In genomic region chr7:50953820-50954219, GRCh38 we compare ENCODE assay signal across 11 cellular contexts.
DNase-seq lines count a peak whose midpoint lies in the region; ATAC-seq and FAIRE-seq lines count a peak whose summit lies in the region.
"Had no signal": no experiment of that assay in that cellular context is flagged by ENCODE, and none has a peak within 500 bp of the region (broad histone marks: within the 10 kb centered on the region; RNA-seq: fewer than 3 reads in every experiment).

No MANE protein-coding gene starts in this region.

- DNase-seq in NK-92 treated with Interleukin-12 subunit alpha and Interleukin-12 subunit beta, amount 100 ng/mL, for 24 hours (lab: John Stamatoyannopoulos, UW) = peak; percentile 21
- DNase-seq in NK-92 (lab: John Stamatoyannopoulos, UW; ENCODE audit: unreplicated experiment) (no peak), astrocyte of the hippocampus (ENCODE audit: low read depth, low spot score) (peak; percentile 61), left ventricle myocardium superior (no peak), urothelium cell line (ENCODE audit: low spot score) (peak; percentile 16), substantia nigra (lab: John Stamatoyannopoulos, UW) (no peak), NCI-H2029 (lab: John Stamatoyannopoulos, UW) (no peak)

- ATAC-seq in left ventricle myocardium superior = peak; percentile 61
- no peak for ATAC-seq in GM18519 (IDR thresholded peaks at IDR 0.05; ENCODE audit: low FRiP score, unreplicated experiment)

- H3K27ac ChIP-seq in substantia nigra (ENCODE audit: low read depth, low read length, poor library complexity, severe bottlenecking) = no peak overlapping the region
- H3K27ac ChIP-seq: suprapubic skin had no signal

- intact Hi-C loops in left ventricle myocardium superior (cut with micrococcal nuclease) = no loop called here

- no peak for FAIRE-seq in urothelium cell line (lab: Jason Lieb, UNC)
- FAIRE-seq: A204.1, frontal cortex had no signal

Comparison
In these comparisons a context has a peak if more than half of its experiments do, and no peak if none do; other contexts are left out.
1. DNase-seq: peak in NK-92 treated with Interleukin-12 subunit alpha and Interleukin-12 subunit beta, amount 100 ng/mL, for 24 hours (single experiment), astrocyte of the hippocampus (single experiment) and urothelium cell line (single experiment); none in NK-92 (single experiment), left ventricle myocardium superior (single experiment), substantia nigra (0 of 49) and NCI-H2029 (single experiment).